11 cellular contexts compared by ENCODE assay signal in the genomic region with DNA sequence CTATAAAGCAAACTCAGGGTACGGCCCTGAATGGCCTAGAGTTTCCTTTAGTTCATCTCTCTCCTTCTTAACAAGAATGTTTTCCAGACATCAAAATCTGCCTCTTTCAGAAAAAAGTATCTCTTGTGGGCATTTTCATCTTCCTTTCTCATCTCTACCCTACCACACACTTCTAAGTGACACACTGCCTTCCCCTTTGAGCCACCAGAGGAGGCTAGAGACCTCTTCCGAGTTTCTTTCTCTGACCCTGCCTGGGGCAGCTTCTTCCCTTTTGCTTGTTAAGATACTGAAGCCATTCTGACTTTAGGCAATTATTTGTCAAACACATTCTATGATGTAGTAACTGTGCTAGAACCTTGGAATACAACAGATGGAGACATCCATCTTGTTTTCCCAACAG. TPM values are rescaled to one million over a fixed set of nuclear protein-coding genes. Genes with fewer than 3 reads are reported as not detected.
DNase-seq lines count a peak whose midpoint lies in the region; ATAC-seq and TF ChIP-seq lines count a peak whose summit lies in the region.
"Had no signal": no experiment of that assay in that cellular context is flagged by ENCODE, and none has a peak within 500 bp of the region (broad histone marks: within the 10 kb centered on the region; RNA-seq: fewer than 3 reads in every experiment).

No MANE protein-coding gene starts in this region.

- H3K27ac ChIP-seq in lower lobe of right lung, result no peak overlapping the region
- no peak overlapping the region for H3K27ac ChIP-seq in effector memory CD4-positive, alpha-beta T cell (ENCODE audit: insufficient read depth, low read length, poor library complexity, severe bottlenecking)

- H3K27me3 ChIP-seq in lower lobe of right lung (ENCODE audit: low read depth), result peaks cover 22% of the 10 kb centered on the region
- H3K27me3 ChIP-seq in effector memory CD4-positive, alpha-beta T cell (replicated peaks; ENCODE audit: control insufficient read depth, insufficient read depth, low read length, poor library complexity, severe bottlenecking), result no peaks in the 10 kb centered on the region

- H3K4me1 ChIP-seq in lower lobe of right lung, result no peaks in the 10 kb centered on the region
- H3K4me1 ChIP-seq in effector memory CD4-positive, alpha-beta T cell (ENCODE audit: control insufficient read depth, insufficient read depth, low read length, poor library complexity, severe bottlenecking), result no peaks in the 10 kb centered on the region

- H3K4me3 Mint-ChIP-seq in activated naive CD8-positive, alpha-beta T cell treated with anti-CD3 and anti-CD28 coated beads, Interleukin-2, amount 10 ng/mL, durations not matched to agents 7 days and 5 days, result no peak overlapping the region
- H3K4me3 Mint-ChIP-seq: stimulated activated naive CD8-positive, alpha-beta T cell treated with anti-CD3 and anti-CD28 coated beads, Interleukin-15, Interleukin-2, amounts not matched to agents 100 ng/mL and 50 ng/mL, for 24 hours had no signal

- H3K27ac Mint-ChIP-seq in activated naive CD8-positive, alpha-beta T cell treated with anti-CD3 and anti-CD28 coated beads, Interleukin-2, amount 10 ng/mL, durations not matched to agents 7 days and 5 days, result no peak overlapping the region
- H3K27ac Mint-ChIP-seq: stimulated activated naive CD8-positive, alpha-beta T cell treated with anti-CD3 and anti-CD28 coated beads, Interleukin-15, Interleukin-2, amounts not matched to agents 100 ng/mL and 50 ng/mL, for 24 hours had no signal

- DNase-seq in Daoy (ENCODE audit: low read depth) (peak; percentile 14), KBM-7 (peak; percentile 54), lower lobe of right lung (no peak), SHP77 treated with DMSO at 0.1 percent for 48 hours (lab: John Stamatoyannopoulos, UW) (no peak)
- DNase-seq in activated naive CD8-positive, alpha-beta T cell treated with anti-CD3 and anti-CD28 coated beads, Interleukin-2, amount 10 ng/mL, durations not matched to agents 7 days and 5 days, result no peak
- DNase-seq in effector memory CD4-positive, alpha-beta T cell, result no peak
- DNase-seq: NCI-H526 had no signal

- no peaks in the 10 kb centered on the region for H3K9me3 ChIP-seq in lower lobe of right lung
- no peaks in the 10 kb centered on the region for H3K9me3 ChIP-seq in effector memory CD4-positive, alpha-beta T cell (ENCODE audit: control insufficient read depth, low read length)

- H3K4me3 ChIP-seq in lower lobe of right lung, result no peak overlapping the region
- no peak overlapping the region for H3K4me3 ChIP-seq in effector memory CD4-positive, alpha-beta T cell (ENCODE audit: insufficient read depth, low read depth, low read length, poor library complexity, severe bottlenecking)

- POLR2A ChIA-PET in activated naive CD8-positive, alpha-beta T cell treated with anti-CD3 and anti-CD28 coated beads, Interleukin-2, amount 10 ng/mL, durations not matched to agents 7 days and 5 days (lab: Charles Lee), result no interaction called here

- in situ Hi-C loops in KBM-7 (cut with MboI; ENCODE audit: low pct_unique_long_range_greater_than_20kb, low sequenced_read_pairs), result no loop called here

- peaks cover 47% of the 10 kb centered on the region for H3K27me3 Mint-ChIP-seq in activated naive CD8-positive, alpha-beta T cell treated with anti-CD3 and anti-CD28 coated beads, Interleukin-2, amount 10 ng/mL, durations not matched to agents 7 days and 5 days

- peak; percentile 72 for ATAC-seq in activated naive CD8-positive, alpha-beta T cell treated with anti-CD3 and anti-CD28 coated beads, Interleukin-2, amount 10 ng/mL, durations not matched to agents 7 days and 5 days (ENCODE audit: low read depth)
- ATAC-seq in lower lobe of right lung, result peak in 1 of 2 donors; percentile 48
- ATAC-seq in HG03196 (IDR thresholded peaks at IDR 0.05; ENCODE audit: unreplicated experiment), result no peak
- no peak for ATAC-seq in GM18498 (IDR thresholded peaks at IDR 0.05; ENCODE audit: unreplicated experiment)

- intact Hi-C loops in lower lobe of right lung (cut with DNase I), result no loop called here

- no peaks in the 10 kb centered on the region for H3K4me1 Mint-ChIP-seq in activated naive CD8-positive, alpha-beta T cell treated with anti-CD3 and anti-CD28 coated beads, Interleukin-2, amount 10 ng/mL, durations not matched to agents 7 days and 5 days

- no peaks in the 10 kb centered on the region for H3K9me3 Mint-ChIP-seq in activated naive CD8-positive, alpha-beta T cell treated with anti-CD3 and anti-CD28 coated beads, Interleukin-2, amount 10 ng/mL, durations not matched to agents 7 days and 5 days
- H3K9me3 Mint-ChIP-seq: stimulated activated naive CD8-positive, alpha-beta T cell treated with anti-CD3 and anti-CD28 coated beads, Interleukin-15, Interleukin-2, amounts not matched to agents 100 ng/mL and 50 ng/mL, for 24 hours had no signal

- H3K36me3 ChIP-seq in lower lobe of right lung, result no peaks in the 10 kb centered on the region
- H3K36me3 ChIP-seq in effector memory CD4-positive, alpha-beta T cell (ENCODE audit: control insufficient read depth, insufficient read depth, low read length), result no peaks in the 10 kb centered on the region

- TF ChIP-seq CTCF in lower lobe of right lung (IDR thresholded peaks at IDR 0.05), result peak; percentile 54

- no peaks in the 10 kb centered on the region for H3K36me3 Mint-ChIP-seq in activated naive CD8-positive, alpha-beta T cell treated with anti-CD3 and anti-CD28 coated beads, Interleukin-2, amount 10 ng/mL, durations not matched to agents 7 days and 5 days

RNA-seq across cellular contexts. Expression of gene SV2C, which starts 8.7 kb away (rescaled TPM):
- 0.03 and 0.11 TPM in 2 replicates for total RNA-seq in Daoy (2014; rRNA removed; shearing (Covaris generic))
- under 1 TPM; 0.03 TPM for total RNA-seq in activated naive CD8-positive, alpha-beta T cell treated with anti-CD3 and anti-CD28 coated beads, Interleukin-2, amount 10 ng/mL, durations not matched to agents 7 days and 5 days
- 0.32 TPM for total RNA-seq in lower lobe of right lung
- total RNA-seq: myocyte had no signal

Comparison
In these comparisons a context has a peak if more than half of its experiments do, and no peak if none do; other contexts are left out.
1. DNase-seq: peak in Daoy (single experiment) and KBM-7 (single experiment); none in activated naive CD8-positive, alpha-beta T cell treated with anti-CD3 and anti-CD28 coated beads, Interleukin-2, amount 10 ng/mL, durations not matched to agents 7 days and 5 days (single experiment), lower lobe of right lung (single experiment), effector memory CD4-positive, alpha-beta T cell (0 of 3) and SHP77 treated with DMSO at 0.1 percent for 48 hours (single experiment).